In the genomic region with DNA sequence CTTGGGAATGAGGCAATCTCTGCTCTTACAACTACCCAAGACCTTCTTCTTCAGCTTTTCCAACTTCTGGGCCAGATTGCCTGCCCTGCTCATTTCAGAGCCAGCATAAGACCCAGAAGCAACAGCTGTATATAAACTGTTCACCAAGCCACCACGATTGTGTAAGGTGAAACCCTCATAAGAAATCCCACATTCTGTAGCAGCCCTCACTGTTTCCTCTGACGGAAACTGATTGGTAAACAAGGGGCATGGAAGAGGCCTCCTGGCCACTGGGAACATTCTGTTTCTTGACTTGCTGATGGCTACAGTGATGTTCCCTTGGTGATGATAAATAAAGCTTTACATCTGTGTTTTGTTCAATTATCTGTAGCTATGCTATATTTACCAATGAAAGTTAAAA, we compare ENCODE assay signal across 15 cellular contexts.
"Had no signal": no experiment of that assay in that cellular context is flagged by ENCODE, and none has a peak within 500 bp of the region (broad histone marks: within the 10 kb centered on the region; RNA-seq: fewer than 3 reads in every experiment).

No MANE protein-coding gene starts in this region.

- H2AFZ ChIP-seq: neural progenitor cell had no signal

- H3K9me3 ChIP-seq: gastroesophageal sphincter, heart right ventricle, right lobe of liver, spleen had no signal

- H3K36me3 ChIP-seq: gastroesophageal sphincter, heart right ventricle, neural progenitor cell, right lobe of liver, spleen had no signal

- H3K4me1 ChIP-seq: gastroesophageal sphincter, heart right ventricle, neural progenitor cell, right lobe of liver, spleen had no signal

- H3K9ac ChIP-seq: neural progenitor cell had no signal

- H3K4me2 ChIP-seq: neural progenitor cell had no signal

- H3K27me3 ChIP-seq: gastroesophageal sphincter, heart right ventricle, neural progenitor cell, right lobe of liver had no signal

- H3K27ac ChIP-seq: gastroesophageal sphincter, heart right ventricle, neural progenitor cell, right lobe of liver, spleen had no signal

- H3K4me3 ChIP-seq: gastroesophageal sphincter, heart right ventricle, lung, neural progenitor cell, right lobe of liver, spleen had no signal

- DNase-seq: activated CD4-positive, alpha-beta T cell treated with anti-CD3 and anti-CD28 coated beads, Interleukin-2, amount 10 ng/mL, durations not matched to agents 7 days and 5 days; activated CD8-positive, alpha-beta memory T cell treated with anti-CD3 and anti-CD28 coated beads, Interleukin-2, amount 50 U/mL, for 48 hours; activated gamma-delta T cell treated with Interleukin-2 at 50 U/mL for 16 hours; activated naive CD8-positive, alpha-beta T cell treated with anti-CD3 and anti-CD28 coated beads for 36 hours; aorta; cerebellar nuclear complex; effector memory CD4-positive, alpha-beta T cell; heart right ventricle; naive B cell; right lobe of liver; spleen; stimulated activated naive CD8-positive, alpha-beta T cell treated with anti-CD3 and anti-CD28 coated beads, Interleukin-15, amount 100 ng/mL, for 72 hours had no signal
